9 cellular contexts compared by ENCODE assay signal in genomic region chr19:3369337-3370213, GRCh38. TPM values are rescaled to one million over a fixed set of nuclear protein-coding genes. Genes with fewer than 3 reads are reported as not detected.
DNase-seq lines count a peak whose midpoint lies in the region; ATAC-seq, FAIRE-seq and TF ChIP-seq lines count a peak whose summit lies in the region.
"Had no signal": no experiment of that assay in that cellular context is flagged by ENCODE, and none has a peak within 500 bp of the region (broad histone marks: within the 10 kb centered on the region; RNA-seq: fewer than 3 reads in every experiment).

No MANE protein-coding gene starts in this region.

- H3K9ac ChIP-seq in GM12878 (ENCODE audit: control insufficient read depth, insufficient read depth, low read length) = peak overlapping the region; percentile 64

- H3K36me3 Mint-ChIP-seq in stimulated activated naive CD8-positive, alpha-beta T cell treated with anti-CD3 and anti-CD28 coated beads, Interleukin-15, Interleukin-2, amounts not matched to agents 100 ng/mL and 50 ng/mL, for 24 hours (ENCODE audit: low read depth) = no peaks in the 10 kb centered on the region

- in situ Hi-C loops in GM12878 (cut with MboI) = loop anchor here (25.0 kb wide), 1 partner anchor 1507 kb away; the partner anchor contains the start of gene KLF16

- peak overlapping the region; percentile 64 for H3K4me3 Mint-ChIP-seq in stimulated activated naive CD8-positive, alpha-beta T cell treated with anti-CD3 and anti-CD28 coated beads, Interleukin-15, Interleukin-2, amounts not matched to agents 100 ng/mL and 50 ng/mL, for 24 hours

- no peak for FAIRE-seq in GM12878 (lab: Jason Lieb, UNC)
- FAIRE-seq in D721Med (lab: Jason Lieb, UNC) = no peak
- FAIRE-seq: islet of Langerhans had no signal

- TF ChIP-seq RAD21 in GM12878 (IDR thresholded peaks at IDR 0.05; ENCODE audit: insufficient read depth, low read depth, low read length) = no peak

- H3K4me2 ChIP-seq in GM12878 (ENCODE audit: control insufficient read depth, insufficient read depth) = peak overlapping the region; percentile 97

- peak; percentile 66 for ATAC-seq in GM12878

- peak; percentile 55; the same call in 1 of the 2 replicates for TF ChIP-seq POLR2A in GM12878 (IDR thresholded peaks at IDR 0.05; ENCODE audit: low read depth, low read length)

- CTCF ChIA-PET in AG04450 (lab: Charles Lee) = interaction anchor here (0.6 kb wide), 2 partner anchors 60 to 116 kb away, joined by 3 to 6 read pairs; no protein-coding TSS in a partner anchor
- CTCF ChIA-PET in GM12878 (lab: Yijun Ruan, JAX) = interaction anchor here (1.3 to 1.9 kb wide), 2 partner anchors 59 to 60 kb away, joined by 4 to 8 read pairs; no protein-coding TSS in a partner anchor

- intact Hi-C loops in GM12878 (cut with micrococcal nuclease; ENCODE audit: unreplicated experiment) = loop anchor here (5.0 kb wide), 1 partner anchor 58 kb away; no protein-coding TSS in a partner anchor

- peak overlapping the region; percentile 57 for H2AFZ ChIP-seq in GM12878 (ENCODE audit: control insufficient read depth, low read depth, low read length)

- TF ChIP-seq CTCF in AG04450 (IDR thresholded peaks at IDR 0.05; ENCODE audit: low read depth, low read length) = 0 out of 2 replicates have a peak, but pooled peaks have one; percentile 11
- TF ChIP-seq CTCF in HFF-Myc (IDR thresholded peaks at IDR 0.05; ENCODE audit: low read depth, low read length, missing control alignments) = no peak
- TF ChIP-seq CTCF in GM12878 (IDR thresholded peaks at IDR 0.05 in 2 of 3, conservative IDR thresholded peaks at IDR 0.05 in 1 of 3; ENCODE audit: control insufficient read depth in 2 of 3, extremely low read depth in 1 of 3, insufficient read depth in 1 of 3, low read depth in 3 of 3, low read length in 3 of 3) = no peak
- no peak for TF ChIP-seq CTCF in D721Med (IDR thresholded peaks at IDR 0.05; ENCODE audit: insufficient read depth, missing control alignments)

- H3K27me3 ChIP-seq in AG04450 (ENCODE audit: control insufficient read depth, insufficient read depth, low read length) = no peaks in the 10 kb centered on the region
- no peaks in the 10 kb centered on the region for H3K27me3 ChIP-seq in GM12878 (replicated peaks in 1 of 2; ENCODE audit: control insufficient read depth in 2 of 2, insufficient read depth in 2 of 2, low read length in 1 of 2)

- no TSS peak for BruUV-seq in GM12878 (replicated peaks; lab: Mats Ljungman, UMichigan)

- H3K27ac ChIP-seq in AG04450 (ENCODE audit: low read depth, low read length) (peak overlapping the region; percentile 68), GM12878 (ENCODE audit: control insufficient read depth, insufficient read depth) (peak overlapping the region; percentile 92)

- POLR2A ChIA-PET in AG04450 (lab: Yijun Ruan, JAX) (no interaction called here), GM12878 (lab: Charles Lee) (interaction anchor here (2.8 kb wide), 1 partner anchor 11 kb away, joined by 7 read pairs; no protein-coding TSS in a partner anchor)

- no peaks in the 10 kb centered on the region for H4K20me1 ChIP-seq in GM12878 (ENCODE audit: control insufficient read depth, insufficient read depth)

- H3K9me3 ChIP-seq in AG04450 (ENCODE audit: control insufficient read depth, insufficient read depth, low read length) (no peaks in the 10 kb centered on the region; the same call in 1 of the 2 replicates), GM12878 (replicated peaks; ENCODE audit: control insufficient read depth, insufficient read depth, low read length) (no peaks in the 10 kb centered on the region)

- no peak for DNase-seq in AG04450 (ENCODE audit: low read depth, low spot score)
- DNase-seq in HFF-Myc (ENCODE audit: extremely low read depth, low read depth) = no peak
- DNase-seq in GM12878 (ENCODE audit: low read depth, low spot score) = no peak
- peak; percentile 54 for DNase-seq in iris pigment epithelial cell (ENCODE audit: low read depth)
- no peak for DNase-seq in NCI-H1092 treated with DMSO at 0.1 percent for 48 hours (lab: John Stamatoyannopoulos, UW)
- DNase-seq in D721Med (ENCODE audit: insufficient read length, low spot score) = no peak
- DNase-seq in OCI-M1 (lab: John Stamatoyannopoulos, UW) = no peak

- H3K9me3 Mint-ChIP-seq in stimulated activated naive CD8-positive, alpha-beta T cell treated with anti-CD3 and anti-CD28 coated beads, Interleukin-15, Interleukin-2, amounts not matched to agents 100 ng/mL and 50 ng/mL, for 24 hours = no peaks in the 10 kb centered on the region

- H3K4me3 ChIP-seq in AG04450 (ENCODE audit: low read depth, low read length) (peak overlapping the region; percentile 76), HFF-Myc (replicated peaks; ENCODE audit: low read depth, low read length) (peak overlapping the region; percentile 82), GM12878 (peak overlapping the region; percentile 73)

- H3K79me2 ChIP-seq in GM12878 (ENCODE audit: control insufficient read depth, insufficient read depth, low read length) = peaks cover 90% of the 10 kb centered on the region

- peaks cover 0 to 3% of the 10 kb centered on the region in 2 experiments; a peak in 3 of 4 replicates for H3K36me3 ChIP-seq in GM12878 (ENCODE audit: control insufficient read depth in 2 of 2, insufficient read depth in 2 of 2, low read length in 1 of 2)

- H3K27ac Mint-ChIP-seq in stimulated activated naive CD8-positive, alpha-beta T cell treated with anti-CD3 and anti-CD28 coated beads, Interleukin-15, Interleukin-2, amounts not matched to agents 100 ng/mL and 50 ng/mL, for 24 hours = peak overlapping the region; percentile 27

- RAD21 ChIA-PET in GM12878 (lab: Charles Lee; ENCODE audit: unreplicated experiment) = no interaction called here

- peaks cover 39% of the 10 kb centered on the region for H3K4me1 ChIP-seq in GM12878 (ENCODE audit: control insufficient read depth, insufficient read depth, low read length)

- no peak for TF ChIP-seq EP300 in GM12878 (IDR thresholded peaks at IDR 0.05; ENCODE audit: borderline replicate concordance in 1 of 2, control insufficient read depth in 1 of 2, low read depth in 2 of 2, low read length in 2 of 2)

- 7% methylated on average over 41 of the region's 42 CpGs for WGBS in GM12878 (ENCODE audit: insufficient coverage, insufficient replicate concordance, low lambda C conversion rate, missing lambda C conversion rate)

- no peaks in the 10 kb centered on the region for H3K27me3 Mint-ChIP-seq in stimulated activated naive CD8-positive, alpha-beta T cell treated with anti-CD3 and anti-CD28 coated beads, Interleukin-15, Interleukin-2, amounts not matched to agents 100 ng/mL and 50 ng/mL, for 24 hours

- H3K4me1 Mint-ChIP-seq in stimulated activated naive CD8-positive, alpha-beta T cell treated with anti-CD3 and anti-CD28 coated beads, Interleukin-15, Interleukin-2, amounts not matched to agents 100 ng/mL and 50 ng/mL, for 24 hours (ENCODE audit: low read depth) = peaks cover 48% of the 10 kb centered on the region

- SMC1A ChIA-PET in GM12878 (lab: Charles Lee; ENCODE audit: uncharacterized antibody, unreplicated experiment) = no interaction called here

TF ChIP-seq in GM12878, 131 proteins besides CTCF, POLR2A, EP300 and RAD21 (continues in another document):
- TF ChIP-seq SMARCA5 (IDR thresholded peaks at IDR 0.05) (peak; percentile 64; the same call in 1 of the 2 replicates), CHD1 (IDR thresholded peaks at IDR 0.05; ENCODE audit: low read depth, low read length) (no peak), E2F8 (IDR thresholded peaks at IDR 0.05; ENCODE audit: low read depth, partially characterized antibody) (no peak)

RNA-seq across cellular contexts. Expression of gene NFIC, which starts 3.2 kb away (rescaled TPM):
- polyA plus RNA-seq in AG04450 (2011; rRNA removed) = 3.9 and 7.7 TPM in 2 replicates
- polyA minus RNA-seq in AG04450 (2011; rRNA and poly(A)+ RNA removed) = 15.0 and 21.4 TPM in 2 replicates
- 77.1 and 95.5 TPM in 2 replicates for total RNA-seq in GM12878 (2013; cell fraction: nucleolus; rRNA removed)
- total RNA-seq in GM12878 (2014; rRNA removed) = 8.8 and 9.2 TPM in 2 replicates
- total RNA-seq in GM12878 (2014; rRNA removed; fragmentation: Illumina TruSeq; extraction: Trizol) = 2.8 and 5.3 TPM in 2 replicates
- 50.5 and 53.5 TPM in 2 replicates for total RNA-seq in GM12878 (2021)
- 3.6 TPM for polyA plus RNA-seq in GM12878 (2011; ENCODE audit: low read depth)
- polyA plus RNA-seq in GM12878 (2011; rRNA removed) = 0.86 and 1.6 TPM in 2 replicates
- polyA plus RNA-seq in GM12878 (2011; cell fraction: cytosol; rRNA removed) = 2.1 and 2.2 TPM in 2 replicates
- 11.0 and 19.5 TPM in 2 replicates for polyA plus RNA-seq in GM12878 (2011; cell fraction: nucleus; rRNA removed)
- polyA plus RNA-seq in GM12878 (2012) = 12.5 and 13.5 TPM in 2 replicates
- polyA plus RNA-seq in GM12878 (2014; fragmentation: Illumina TruSeq; extraction: Trizol) = 4.6 and 11.1 TPM in 2 replicates
- polyA plus RNA-seq in GM12878 (2014; fragmentation: Nextera tagmentation; extraction: Ambion mirVana) = 1 to 10 TPM in 1 of 2 experiments, under 1 TPM in 1; 0.71 to 1.1 TPM
- 13.8 and 16.8 TPM in 2 replicates for polyA plus RNA-seq in GM12878 (2014; rRNA removed)
- 10 to 100 TPM; 18.5 to 22.2 TPM for polyA plus RNA-seq in GM12878 (2016; fragmentation: Nextera tagmentation; extraction: Ambion mirVana)
- polyA minus RNA-seq in GM12878 (2011; rRNA and poly(A)+ RNA removed) = 3.4 and 7.2 TPM in 2 replicates
- 8.4 and 9.6 TPM in 2 replicates for polyA minus RNA-seq in GM12878 (2011; cell fraction: cytosol; rRNA and poly(A)+ RNA removed)
- polyA minus RNA-seq in GM12878 (2011; cell fraction: nucleus; rRNA and poly(A)+ RNA removed) = 8.9 and 14.9 TPM in 2 replicates
